In the genomic region with DNA sequence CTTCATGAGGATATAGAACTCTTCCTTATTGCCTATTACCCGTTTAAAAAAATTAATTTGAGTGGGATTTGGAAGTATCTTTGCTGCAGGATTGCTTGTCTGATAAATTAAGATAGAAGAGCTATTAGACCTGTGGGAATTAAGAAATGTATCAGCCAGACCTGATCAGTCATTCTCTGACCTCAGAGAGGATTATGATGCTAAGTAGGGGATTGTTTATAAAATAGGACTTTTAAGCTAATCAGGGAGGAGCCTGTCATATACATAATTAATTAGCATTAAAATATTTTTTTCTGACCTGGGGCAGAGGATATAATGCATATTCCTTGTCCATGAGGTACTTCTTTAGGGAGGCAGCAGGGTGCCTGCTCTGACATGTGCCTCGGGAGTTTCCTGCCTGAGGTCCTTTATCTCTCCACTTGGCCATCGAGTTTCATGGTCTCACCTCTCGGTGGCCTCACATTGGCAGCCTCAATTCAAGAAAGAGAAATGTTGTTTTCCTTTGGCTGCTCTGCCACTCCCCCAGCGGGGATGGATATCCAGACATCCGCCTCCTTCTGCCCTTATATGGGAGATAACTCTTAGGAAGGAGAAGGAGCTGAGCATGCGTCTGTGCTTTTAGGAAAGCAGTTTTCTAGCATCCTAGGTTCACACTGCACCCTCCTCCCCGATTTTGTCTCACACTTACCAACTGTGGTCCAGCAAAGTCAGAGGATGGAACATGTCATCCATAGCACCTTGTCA, we compare ENCODE assay signal across 9 cellular contexts. TPM values are rescaled to one million over a fixed set of nuclear protein-coding genes. Genes with fewer than 3 reads are reported as not detected.
A peak's percentile ranks its signal among the peaks of the same experiment; 100 is the strongest.
DNase-seq lines count a peak whose midpoint lies in the region; ATAC-seq and TF ChIP-seq lines count a peak whose summit lies in the region.
"Had no signal": no experiment of that assay in that cellular context is flagged by ENCODE, and none has a peak within 500 bp of the region (broad histone marks: within the 10 kb centered on the region; RNA-seq: fewer than 3 reads in every experiment).

No MANE protein-coding gene starts in this region.

- intact Hi-C loops in prostate gland (cut with DNase I) = loop anchor here (2.0 kb wide), 1 partner anchor 65 kb away; a partner anchor contains a TSS

- H3K4me1 ChIP-seq in prostate gland (replicated peaks) = peaks cover 6% of the 10 kb centered on the region

- ATAC-seq in GM18517 (IDR thresholded peaks at IDR 0.05; ENCODE audit: unreplicated experiment) (no peak), HG03565 (IDR thresholded peaks at IDR 0.05; ENCODE audit: unreplicated experiment) (no peak), HG03469 (IDR thresholded peaks at IDR 0.05; ENCODE audit: unreplicated experiment) (no peak)

- TF ChIP-seq CTCF in AG09319 (IDR thresholded peaks at IDR 0.05; ENCODE audit: low read depth, low read length) = no peak; the same call in 1 of the 2 replicates
- no peak for TF ChIP-seq CTCF in astrocyte of the spinal cord (IDR thresholded peaks at IDR 0.05; ENCODE audit: low read depth, low read length)
- TF ChIP-seq CTCF in prostate gland (IDR thresholded peaks at IDR 0.05) = peak in 2 of 4 experiments; percentile 31 to 52

- DNase-seq in AG09319 (ENCODE audit: extremely low read depth, low read depth) = peak; percentile 30
- DNase-seq in M059J (ENCODE audit: low read depth) = peak; percentile 70
- DNase-seq in astrocyte of the spinal cord (ENCODE audit: low read depth, low spot score) = peak; percentile 83
- DNase-seq in hippocampal formation (lab: John Stamatoyannopoulos, UW) = peak; percentile 76 to 95
- peak; percentile 85 for DNase-seq in prostate gland (ENCODE audit: low spot score)

- peak; percentile 60 for TF ChIP-seq POLR2A in prostate gland (IDR thresholded peaks at IDR 0.05)

- peak overlapping the region; percentile 86 to 89 for H3K27ac ChIP-seq in prostate gland
- H3K27ac ChIP-seq: neutrophil had no signal

- H3K36me3 ChIP-seq in prostate gland = no peaks in the 10 kb centered on the region
- H3K36me3 ChIP-seq: neutrophil had no signal

- H3K4me3 ChIP-seq in astrocyte of the spinal cord (ENCODE audit: low read depth, low read length) = peak overlapping the region; percentile 75
- peak overlapping the region; percentile 52 to 60 for H3K4me3 ChIP-seq in prostate gland

- no peaks in the 10 kb centered on the region for H3K9me3 ChIP-seq in prostate gland
- H3K9me3 ChIP-seq: neutrophil had no signal

- no peaks in the 10 kb centered on the region for H3K27me3 ChIP-seq in prostate gland (replicated peaks; ENCODE audit: insufficient read depth)

- in situ Hi-C loops in astrocyte of the spinal cord (cut with HindIII; ENCODE audit: low sequenced_read_pairs) = no loop called here

- WGBS in prostate gland = 7% methylated on average over 8 of the region's 8 CpGs

RNA-seq across cellular contexts. Expression of a gene that starts 41.1 kb away (rescaled TPM):
- 13.7 and 19.0 TPM in 2 replicates for total RNA-seq in M059J (2014; rRNA removed; shearing (Covaris generic))
- 10 to 100 TPM; 32.9 to 35.2 TPM for total RNA-seq in prostate gland

RNA-seq across cellular contexts. Expression of a gene that starts 47.0 kb away (rescaled TPM):
- 32.0 and 45.7 TPM in 2 replicates for total RNA-seq in M059J (2014; rRNA removed; shearing (Covaris generic))
- total RNA-seq in prostate gland = 10 to 100 TPM; 19.9 to 21.2 TPM

RNA-seq across cellular contexts. Expression of a gene that starts 59.5 kb away (rescaled TPM):
- total RNA-seq in M059J (2014; rRNA removed; shearing (Covaris generic)) = not detected in 2 replicates
- 10 to 100 TPM; 13.2 to 31.5 TPM for total RNA-seq in prostate gland

Comparison
In these comparisons a context has a peak if more than half of its experiments do, and no peak if none do; other contexts are left out.
1. DNase-seq: peak in every context shown above with its lines; median percentile 86 in hippocampal formation; 85 in prostate gland; 83 in astrocyte of the spinal cord; 70 in M059J; 30 in AG09319.
2. RNA of a gene that starts 59.5 kb away (total RNA-seq): 13.2 to 31.5 TPM in prostate gland; not detected in M059J; every median in the first group is over 10 times any median in the second.